In the genomic region with DNA sequence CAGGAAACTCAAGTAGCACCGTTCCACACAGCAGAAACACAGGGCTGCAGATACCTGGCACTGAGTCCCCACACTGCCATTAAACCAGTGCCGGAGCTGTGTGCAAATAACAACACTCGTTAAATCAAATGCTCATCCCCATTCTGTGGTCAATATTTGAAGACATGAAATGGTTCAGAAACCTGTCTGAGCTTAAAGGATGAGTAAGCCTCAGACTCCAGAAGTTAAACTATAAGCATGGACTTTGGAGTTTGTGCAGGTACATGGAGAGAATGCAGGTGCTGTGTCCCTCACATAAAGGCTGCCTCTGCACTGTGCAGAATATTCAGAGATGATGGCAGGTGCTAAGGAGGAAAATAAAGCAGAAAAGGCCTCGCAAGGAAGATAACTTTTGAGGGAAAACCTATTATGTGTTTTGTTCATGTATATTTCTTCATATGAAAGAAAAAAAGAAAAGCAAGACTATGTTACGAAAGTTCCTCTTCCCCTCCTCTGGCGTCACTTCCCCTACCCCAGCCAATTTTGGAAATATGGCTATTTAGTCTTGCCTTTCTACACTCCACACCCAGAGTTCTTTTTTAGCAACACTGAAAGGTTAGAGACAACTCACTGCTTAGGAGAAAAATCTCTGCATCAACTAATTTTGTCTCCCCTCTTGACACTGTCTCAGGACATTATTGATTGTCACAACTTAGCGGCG, we compare ENCODE assay signal across 14 cellular contexts. TPM values are rescaled to one million over a fixed set of nuclear protein-coding genes. Genes with fewer than 3 reads are reported as not detected.
A peak's percentile ranks its signal among the peaks of the same experiment; 100 is the strongest.
DNase-seq lines count a peak whose midpoint lies in the region; ATAC-seq, FAIRE-seq and TF ChIP-seq lines count a peak whose summit lies in the region.
"Had no signal": no experiment of that assay in that cellular context is flagged by ENCODE, and none has a peak within 500 bp of the region (broad histone marks: within the 10 kb centered on the region; RNA-seq: fewer than 3 reads in every experiment).

No MANE protein-coding gene starts in this region.

- TF ChIP-seq POLR2A in GM12892 (IDR thresholded peaks at IDR 0.05; ENCODE audit: low read depth, low read length): no peak

- H3K27ac Mint-ChIP-seq in CD8-positive, alpha-beta T cell: no peak overlapping the region
- H3K27ac Mint-ChIP-seq in endothelial cell (ENCODE audit: unreplicated experiment) (peak overlapping the region; percentile 15), endodermal cell (no peak overlapping the region)

- FAIRE-seq in GM12892 (lab: Jason Lieb, UNC): no peak
- FAIRE-seq: GM18507 had no signal

- peaks cover 53% of the 10 kb centered on the region for H3K4me1 Mint-ChIP-seq in CD8-positive, alpha-beta T cell (ENCODE audit: low read depth)
- H3K4me1 Mint-ChIP-seq in endothelial cell (ENCODE audit: unreplicated experiment) (peaks cover 26% of the 10 kb centered on the region), endodermal cell (peaks cover 31% of the 10 kb centered on the region)

- H3K36me3 ChIP-seq in CD8-positive, alpha-beta T cell (ENCODE audit: insufficient read depth, low read length): no peaks in the 10 kb centered on the region
- H3K36me3 ChIP-seq in endodermal cell (ENCODE audit: control insufficient read depth, insufficient read depth, low read length): no peaks in the 10 kb centered on the region
- H3K36me3 ChIP-seq: MG63 had no signal

- H3K36me3 Mint-ChIP-seq in CD8-positive, alpha-beta T cell: no peaks in the 10 kb centered on the region
- H3K36me3 Mint-ChIP-seq in endothelial cell (ENCODE audit: low read depth, unreplicated experiment) (no peaks in the 10 kb centered on the region), endodermal cell (ENCODE audit: low read depth) (no peaks in the 10 kb centered on the region)

- CTCF ChIA-PET in CD8-positive, alpha-beta T cell (lab: Charles Lee): no interaction called here

- H3K4me3 Mint-ChIP-seq in CD8-positive, alpha-beta T cell: peak overlapping the region; percentile 35
- H3K4me3 Mint-ChIP-seq in endothelial cell (ENCODE audit: unreplicated experiment): no peak overlapping the region
- H3K4me3 Mint-ChIP-seq in endodermal cell: no peak overlapping the region

- ATAC-seq in CD8-positive, alpha-beta T cell: no peak
- no peak for ATAC-seq in GM21423 (IDR thresholded peaks at IDR 0.05; ENCODE audit: unreplicated experiment)

- intact Hi-C loops in CD8-positive, alpha-beta T cell (cut with DNase I, micrococcal nuclease): loop anchor here in 1 of 2 experiments (5.0 kb wide), 1 partner anchor 1373 kb away; no protein-coding TSS in a partner anchor

- no peaks in the 10 kb centered on the region for H3K27me3 ChIP-seq in CD8-positive, alpha-beta T cell (ENCODE audit: insufficient read depth, low read length)
- H3K27me3 ChIP-seq in endodermal cell (ENCODE audit: control insufficient read depth, insufficient read depth, low read length, poor library complexity, severe bottlenecking): no peaks in the 10 kb centered on the region
- H3K27me3 ChIP-seq: MG63 had no signal

- H3K4me1 ChIP-seq in CD8-positive, alpha-beta T cell (ENCODE audit: insufficient read depth, low read length): peaks cover 39% of the 10 kb centered on the region
- H3K4me1 ChIP-seq in endodermal cell (ENCODE audit: control insufficient read depth, insufficient read depth, low read length): peaks cover 7% of the 10 kb centered on the region

- no peaks in the 10 kb centered on the region for H3K9me3 ChIP-seq in CD8-positive, alpha-beta T cell (ENCODE audit: low read length)
- H3K9me3 ChIP-seq in endodermal cell (ENCODE audit: control insufficient read depth, low read length): no peaks in the 10 kb centered on the region
- H3K9me3 ChIP-seq: MG63 had no signal

- no peaks in the 10 kb centered on the region for H3K27me3 Mint-ChIP-seq in CD8-positive, alpha-beta T cell (ENCODE audit: low read depth)
- H3K27me3 Mint-ChIP-seq in endothelial cell (ENCODE audit: unreplicated experiment) (peaks cover 4% of the 10 kb centered on the region), endodermal cell (ENCODE audit: insufficient read depth) (peaks cover 19% of the 10 kb centered on the region)

- H3K27ac ChIP-seq in 22Rv1 (peak overlapping the region; percentile 83), endodermal cell (ENCODE audit: low read depth, low read length) (no peak overlapping the region)
- no peak overlapping the region for H3K27ac ChIP-seq in CD8-positive, alpha-beta T cell (ENCODE audit: low read depth, low read length)

- TF ChIP-seq CTCF in 22Rv1 (IDR thresholded peaks at IDR 0.05) (no peak), endothelial cell (IDR thresholded peaks at IDR 0.05; ENCODE audit: unreplicated experiment) (no peak), endodermal cell (conservative IDR thresholded peaks at IDR 0.05) (no peak)
- TF ChIP-seq CTCF in CD8-positive, alpha-beta T cell (IDR thresholded peaks at IDR 0.05): no peak

- 90 to 100% methylated on average over 1 to 8 of the region's 8 CpGs for WGBS in endodermal cell (ENCODE audit: insufficient coverage in 1 of 2, insufficient read length in 1 of 2), 2 experiments

- POLR2A ChIA-PET in CD8-positive, alpha-beta T cell (lab: Charles Lee): interaction anchor here (0.6 kb wide), 1 partner anchor 320 kb away, joined by 4 read pairs; no protein-coding TSS in a partner anchor

- no peak overlapping the region for H3K9ac ChIP-seq in endodermal cell (ENCODE audit: extremely low read depth, low read length, poor library complexity, severe bottlenecking)

- DNase-seq in CD8-positive, alpha-beta T cell: no peak
- DNase-seq in NOMO-1 treated with DMSO at 0.1 percent for 48 hours (lab: John Stamatoyannopoulos, UW; ENCODE audit: unreplicated experiment) (peak; percentile 71), endothelial cell (ENCODE audit: low spot score) (no peak), D341Med (ENCODE audit: low spot score) (no peak), GM12892 (ENCODE audit: insufficient read length) (no peak), endodermal cell (no peak)
- DNase-seq: DMS 273 treated with DMSO at 0.1 percent for 48 hours, MG63 had no signal

- H3K9me3 Mint-ChIP-seq in CD8-positive, alpha-beta T cell: no peaks in the 10 kb centered on the region
- H3K9me3 Mint-ChIP-seq in endothelial cell (ENCODE audit: unreplicated experiment): no peaks in the 10 kb centered on the region
- peaks cover 36% of the 10 kb centered on the region for H3K9me3 Mint-ChIP-seq in endodermal cell

- no peak overlapping the region for H3K4me3 ChIP-seq in CD8-positive, alpha-beta T cell (ENCODE audit: low read depth, low read length)
- no peak overlapping the region for H3K4me3 ChIP-seq in endodermal cell (ENCODE audit: low read length)
- H3K4me3 ChIP-seq: MG63 had no signal

RNA-seq across cellular contexts. Expression of gene MPP1, which starts 4.6 kb away (rescaled TPM):
- 1 to 10 TPM; 6.5 to 6.9 TPM for total RNA-seq in CD8-positive, alpha-beta T cell
- total RNA-seq in endothelial cell (ENCODE audit: unreplicated experiment): 11.3 TPM
- polyA plus RNA-seq in GM12892 (2012; ENCODE audit: missing spikeins): 14.9 TPM
- total RNA-seq in endodermal cell: 10 to 100 TPM; 13.7 to 15.7 TPM
- polyA plus RNA-seq in endodermal cell (2013, experiment 1 of 2): 9.8 TPM
- 9.4 TPM for polyA plus RNA-seq in endodermal cell (2013, experiment 2 of 2)

RNA-seq across cellular contexts. Expression of gene SMIM9, which starts 33.8 kb away (rescaled TPM):
- not detected for total RNA-seq in CD8-positive, alpha-beta T cell
- total RNA-seq in endothelial cell (ENCODE audit: unreplicated experiment) (not detected), endodermal cell (not detected)
- polyA plus RNA-seq in GM12892 (2012; ENCODE audit: missing spikeins): not detected
- not detected for polyA plus RNA-seq in endodermal cell (2013, experiment 1 of 2)
- not detected for polyA plus RNA-seq in endodermal cell (2013, experiment 2 of 2)
- total RNA-seq: RPMI7951, temporal lobe had no signal
- polyA plus RNA-seq: esophagus had no signal

RNA-seq across cellular contexts. Expression of gene DKC1, which starts 38.0 kb away (rescaled TPM):
- 10 to 100 TPM; 68.0 to 72.8 TPM for total RNA-seq in CD8-positive, alpha-beta T cell
- total RNA-seq in endothelial cell (ENCODE audit: unreplicated experiment): 28.5 TPM
- polyA plus RNA-seq in GM12892 (2012; ENCODE audit: missing spikeins): 75.2 TPM
- total RNA-seq in endodermal cell: 10 to 100 TPM; 66.5 to 70.8 TPM
- polyA plus RNA-seq in endodermal cell (2013, experiment 1 of 2): 66.7 TPM
- 62.1 TPM for polyA plus RNA-seq in endodermal cell (2013, experiment 2 of 2)

RNA-seq across cellular contexts. Expression of gene GAB3, which starts 49.8 kb away (rescaled TPM):
- 1 to 10 TPM; 5.0 to 5.6 TPM for total RNA-seq in CD8-positive, alpha-beta T cell
- 0.90 TPM for total RNA-seq in endothelial cell (ENCODE audit: unreplicated experiment)
- polyA plus RNA-seq in GM12892 (2012; ENCODE audit: missing spikeins): 1.4 TPM
- under 1 TPM; 0.13 to 0.55 TPM for total RNA-seq in endodermal cell
- 0.07 TPM for polyA plus RNA-seq in endodermal cell (2013, experiment 1 of 2)
- not detected for polyA plus RNA-seq in endodermal cell (2013, experiment 2 of 2)
